In genomic region chr3:150319900-150320299, GRCh38 we compare ENCODE assay signal across 9 cellular contexts.
DNase-seq lines count a peak whose midpoint lies in the region; ATAC-seq and TF ChIP-seq lines count a peak whose summit lies in the region.
"Had no signal": no experiment of that assay in that cellular context is flagged by ENCODE, and none has a peak within 500 bp of the region (broad histone marks: within the 10 kb centered on the region; RNA-seq: fewer than 3 reads in every experiment).

No MANE protein-coding gene starts in this region.

- H3K4me3 ChIP-seq in psoas muscle: no peak overlapping the region

- H3K9me3 ChIP-seq in psoas muscle: no peaks in the 10 kb centered on the region

- H3K27ac ChIP-seq in epithelial cell of prostate (peak overlapping the region; percentile 52), psoas muscle (no peak overlapping the region)

- no peaks in the 10 kb centered on the region for H3K27me3 ChIP-seq in psoas muscle (ENCODE audit: insufficient read depth in 3 of 3, low read length in 2 of 3)

- ATAC-seq in psoas muscle: peak in 3 of 4 donors; percentile 62 to 65 (median 62)
- ATAC-seq in HG02981 (IDR thresholded peaks at IDR 0.05; ENCODE audit: unreplicated experiment): no peak

- intact Hi-C loops in psoas muscle (cut with DNase I): no loop called here

- no peak for TF ChIP-seq CTCF in psoas muscle (IDR thresholded peaks at IDR 0.05)

- peaks cover 4% of the 10 kb centered on the region for H3K4me1 ChIP-seq in psoas muscle

- DNase-seq in EH (ENCODE audit: low read depth) (peak; percentile 95), NCI-H460 (ENCODE audit: extremely low read depth, low read depth) (peak; percentile 64), epithelial cell of prostate (ENCODE audit: low read depth, low spot score) (peak; percentile 97), psoas muscle (no peak), UCSD-AML1 (lab: John Stamatoyannopoulos, UW; ENCODE audit: unreplicated experiment) (no peak), cerebellar cortex (ENCODE audit: low spot score) (no peak)
- DNase-seq in effector CD4-positive, alpha-beta T cell: no peak
- DNase-seq: erythroblast had no signal

- no peaks in the 10 kb centered on the region for H3K36me3 ChIP-seq in psoas muscle (ENCODE audit: insufficient read depth in 1 of 2, low read depth in 1 of 2)

Comparison
In these comparisons a context has a peak if more than half of its experiments do, and no peak if none do; other contexts are left out.
1. DNase-seq: peak in EH (single experiment), NCI-H460 (single experiment) and epithelial cell of prostate (single experiment); none in psoas muscle (0 of 2), effector CD4-positive, alpha-beta T cell (single experiment), UCSD-AML1 (single experiment) and cerebellar cortex (single experiment).